In genomic region chr4:68951806-68952585, GRCh38 we compare ENCODE assay signal across 21 cellular contexts. TPM values are rescaled to one million over a fixed set of nuclear protein-coding genes. Genes with fewer than 3 reads are reported as not detected.
"Had no signal": no experiment of that assay in that cellular context is flagged by ENCODE, and none has a peak within 500 bp of the region (broad histone marks: within the 10 kb centered on the region; RNA-seq: fewer than 3 reads in every experiment).

No MANE protein-coding gene starts in this region.

- H3K9me3 ChIP-seq: suprapubic skin had no signal

- H3K27ac Mint-ChIP-seq: activated naive CD8-positive, alpha-beta T cell treated with anti-CD3 and anti-CD28 coated beads for 36 hours; activated T-helper 1 cell treated with anti-CD3 and anti-CD28 coated beads, Interleukin-12 subunit alpha, Interleukin-12 subunit beta, Interleukin-2, Interleukin-4 antibody, amounts not matched to agents 30 ng/mL and 10 ng/mL and 1 ng/mL, durations not matched to agents 14 hours and 24 hours and 36 hours; stimulated activated naive CD8-positive, alpha-beta T cell treated with anti-CD3 and anti-CD28 coated beads, Interleukin-15, Interleukin-2, amounts not matched to agents 100 ng/mL and 50 ng/mL, for 24 hours; type B pancreatic cell had no signal

- DNase-seq: activated CD4-positive, alpha-beta T cell treated with anti-CD3 and anti-CD28 coated beads, Interleukin-2, amount 50 U/mL, for 1 hour; activated CD4-positive, CD25-positive, alpha-beta regulatory T cell; activated CD8-positive, alpha-beta memory T cell treated with anti-CD3 and anti-CD28 coated beads for 24 hours; activated naive CD8-positive, alpha-beta T cell treated with anti-CD3 and anti-CD28 coated beads for 36 hours; amygdala; central memory CD4-positive, alpha-beta T cell; effector memory CD4-positive, alpha-beta T cell; foreskin keratinocyte; heart left ventricle; midbrain; naive B cell; retina; stimulated activated CD4-positive, alpha-beta T cell treated with anti-CD3 and anti-CD28 coated beads, Interleukin-4, amount 100 ng/mL, for 4 hours; stimulated activated CD8-positive, alpha-beta memory T cell treated with anti-CD3 and anti-CD28 coated beads, Interleukin-4, amount 100 ng/mL, for 48 hours; T-helper 2 cell had no signal

- H3K4me1 Mint-ChIP-seq: activated naive CD8-positive, alpha-beta T cell treated with anti-CD3 and anti-CD28 coated beads for 36 hours; brain had no signal

- ATAC-seq: foreskin keratinocyte, heart left ventricle had no signal

- H3K4me3 ChIP-seq: heart left ventricle, lung, suprapubic skin had no signal

- H3K27ac ChIP-seq: foreskin keratinocyte, heart left ventricle, suprapubic skin had no signal

- H3K9me3 Mint-ChIP-seq: activated T-helper 1 cell treated with anti-CD3 and anti-CD28 coated beads, Interleukin-12 subunit alpha, Interleukin-12 subunit beta, Interleukin-2, Interleukin-4 antibody, amounts not matched to agents 30 ng/mL and 10 ng/mL and 1 ng/mL, durations not matched to agents 14 hours and 24 hours and 36 hours; brain; stimulated activated naive CD8-positive, alpha-beta T cell treated with anti-CD3 and anti-CD28 coated beads, Interleukin-15, Interleukin-2, amounts not matched to agents 100 ng/mL and 50 ng/mL, for 24 hours had no signal

- H3K36me3 Mint-ChIP-seq: activated naive CD8-positive, alpha-beta T cell treated with anti-CD3 and anti-CD28 coated beads for 36 hours; brain; naive B cell; type B pancreatic cell had no signal

- H3K4me3 Mint-ChIP-seq: activated naive CD8-positive, alpha-beta T cell treated with anti-CD3 and anti-CD28 coated beads for 36 hours; activated T-helper 1 cell treated with anti-CD3 and anti-CD28 coated beads, Interleukin-12 subunit alpha, Interleukin-12 subunit beta, Interleukin-2, Interleukin-4 antibody, amounts not matched to agents 30 ng/mL and 10 ng/mL and 1 ng/mL, durations not matched to agents 14 hours and 24 hours and 36 hours; naive B cell; stimulated activated naive CD8-positive, alpha-beta T cell treated with anti-CD3 and anti-CD28 coated beads, Interleukin-15, Interleukin-2, amounts not matched to agents 100 ng/mL and 50 ng/mL, for 24 hours; type B pancreatic cell had no signal

- H3K36me3 ChIP-seq: heart left ventricle, suprapubic skin had no signal

- H3K4me1 ChIP-seq: foreskin keratinocyte, heart left ventricle, suprapubic skin had no signal

- H3K27me3 ChIP-seq: foreskin keratinocyte, heart left ventricle, suprapubic skin had no signal

RNA-seq across cellular contexts. Expression of gene UGT2A3, which starts 0.4 kb away (rescaled TPM):
- total RNA-seq: activated naive CD8-positive, alpha-beta T cell treated with anti-CD3 and anti-CD28 coated beads for 36 hours; activated T-helper 1 cell treated with anti-CD3 and anti-CD28 coated beads, Interleukin-12 subunit alpha, Interleukin-12 subunit beta, Interleukin-2, Interleukin-4 antibody, amounts not matched to agents 30 ng/mL and 10 ng/mL and 1 ng/mL, durations not matched to agents 14 hours and 24 hours and 36 hours; foreskin keratinocyte; heart left ventricle had no signal
- polyA plus RNA-seq: foreskin keratinocyte, heart left ventricle, lung had no signal
